ENCODE assay signal across 3 cellular contexts in genomic region chr16:16586969-16587368, GRCh38.
A peak's percentile ranks its signal among the peaks of the same experiment; 100 is the strongest.
DNase-seq lines count a peak whose midpoint lies in the region; ATAC-seq and TF ChIP-seq lines count a peak whose summit lies in the region.
"Not testable (repeated sequence)": the region's sequence is repeated elsewhere in the genome, so short reads cannot be mapped to it uniquely, and the experiment has no call there.

No MANE protein-coding gene starts in this region.

- TF ChIP-seq RAD21 in liver (IDR thresholded peaks at IDR 0.05): not testable (repeated sequence)

- intact Hi-C loops in right lobe of liver (cut with DNase I): not testable (repeated sequence)

- TF ChIP-seq CTCF in liver (IDR thresholded peaks at IDR 0.05; ENCODE audit: low read depth, low read length, missing input control); right lobe of liver (IDR thresholded peaks at IDR 0.05): not testable (repeated sequence)

- H3K4me3 ChIP-seq in liver (ENCODE audit: low read depth in 1 of 3, low read length in 3 of 3); right lobe of liver: not testable (repeated sequence)

- not testable (repeated sequence) for H3K9ac ChIP-seq in liver (ENCODE audit: low read depth in 1 of 2, low read length in 2 of 2)

- not testable (repeated sequence) for H3K27me3 ChIP-seq in liver (ENCODE audit: control insufficient read depth in 4 of 4, insufficient read depth in 4 of 4, low read length in 3 of 4); right lobe of liver

- TF ChIP-seq POLR2A in right lobe of liver (IDR thresholded peaks at IDR 0.05): not testable (repeated sequence)

- H3K9me3 ChIP-seq in liver (ENCODE audit: control insufficient read depth in 4 of 4, low read length in 3 of 4); right lobe of liver: not testable (repeated sequence)

- ATAC-seq in left lobe of liver (peak; percentile 63), right lobe of liver (peak; percentile 66 to 82 (median 68))

- H3K4me1 ChIP-seq in liver (ENCODE audit: control insufficient read depth in 4 of 4, insufficient read depth in 4 of 4, low read length in 3 of 4): not testable (repeated sequence)
- H3K4me1 ChIP-seq in right lobe of liver: peaks cover 0 to 14% (median 2%) of the 10 kb centered on the region in 4 donors

- WGBS in liver: 39% methylated on average over 4 of the region's 6 CpGs
- WGBS in right lobe of liver (ENCODE audit: insufficient coverage, low coverage, low lambda C conversion rate, missing lambda C conversion rate): 42% methylated on average over 4 of the region's 6 CpGs

- not testable (repeated sequence) for DNase-seq in left lobe of liver (ENCODE audit: low spot score)
- peak in 1 of 3 donors; percentile 48 for DNase-seq in right lobe of liver

- not testable (repeated sequence) for H3K36me3 ChIP-seq in liver (ENCODE audit: control insufficient read depth in 4 of 4, insufficient read depth in 3 of 4, low read depth in 1 of 4, low read length in 3 of 4); right lobe of liver

- H3K27ac ChIP-seq in liver (ENCODE audit: low read depth in 1 of 2, low read length in 2 of 2): peak overlapping the region; percentile 41 to 66
- H3K27ac ChIP-seq in right lobe of liver: peak overlapping the region in 2 of 3 donors; percentile 60 to 76

TF ChIP-seq in liver, 16 proteins besides CTCF, POLR2A, EP300 and RAD21:
- peak; percentile 13 to 57 for TF ChIP-seq RXRA (IDR thresholded peaks at IDR 0.05)
- peak; percentile 27 to 38 for TF ChIP-seq HNF4A (conservative IDR thresholded peaks at IDR 0.05)
- TF ChIP-seq SP1 (IDR thresholded peaks at IDR 0.05): peak; percentile 49
